In the genomic region with DNA sequence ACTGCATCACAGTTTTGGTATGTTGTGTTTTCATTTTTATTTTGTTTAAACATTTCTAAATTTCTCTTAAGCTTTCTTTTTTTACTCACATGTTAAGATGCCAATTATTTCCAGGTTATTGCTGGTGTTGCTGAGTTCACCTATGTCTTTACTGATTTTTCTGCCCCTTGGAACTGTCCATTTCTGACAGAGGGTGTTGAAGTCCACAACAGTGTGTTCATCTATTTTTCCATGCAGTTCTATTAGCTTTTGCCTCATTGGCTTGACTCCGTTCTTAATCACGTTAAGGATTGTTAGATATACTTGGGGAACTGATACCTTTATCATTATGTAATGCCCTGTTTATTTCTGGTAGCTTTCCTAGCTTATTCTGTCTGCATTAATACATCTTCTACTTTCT, we compare ENCODE assay signal across 2 cellular contexts.
TF ChIP-seq lines count a peak whose summit lies in the region.

No MANE protein-coding gene starts in this region.

TF ChIP-seq in liver, 16 proteins besides CTCF, POLR2A, EP300 and RAD21:
- peak; percentile 32 for TF ChIP-seq HNF4G (IDR thresholded peaks at IDR 0.05)
- TF ChIP-seq, protein P1, sequence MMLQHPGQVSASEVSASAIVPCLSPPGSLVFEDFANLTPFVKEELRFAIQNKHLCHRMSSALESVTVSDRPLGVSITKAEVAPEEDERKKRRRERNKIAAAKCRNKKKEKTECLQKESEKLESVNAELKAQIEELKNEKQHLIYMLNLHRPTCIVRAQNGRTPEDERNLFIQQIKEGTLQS (IDR thresholded peaks at IDR 0.05), result no peak
- no peak for TF ChIP-seq MAX (IDR thresholded peaks at IDR 0.05)
- TF ChIP-seq NR2F2 (IDR thresholded peaks at IDR 0.05), result no peak
- TF ChIP-seq HNF4A (conservative IDR thresholded peaks at IDR 0.05), result peak; percentile 65 to 67
- TF ChIP-seq EGR1 (IDR thresholded peaks at IDR 0.05; ENCODE audit: low read depth in 2 of 2), result no peak
- TF ChIP-seq FOXA1 (IDR thresholded peaks at IDR 0.05), result no peak
- peak; percentile 32 for TF ChIP-seq REST (IDR thresholded peaks at IDR 0.05)
- peak; percentile 24 for TF ChIP-seq YY1 (IDR thresholded peaks at IDR 0.05)
- no peak for TF ChIP-seq JUND (IDR thresholded peaks at IDR 0.05)

TF ChIP-seq in HepG2, 621 proteins besides CTCF, POLR2A, EP300 and RAD21:
- no peak for TF ChIP-seq KDM3A (CRISPR knock-in tag; IDR thresholded peaks at IDR 0.05; ENCODE audit: low read depth)
- TF ChIP-seq HBP1 (CRISPR knock-in tag; IDR thresholded peaks at IDR 0.05; ENCODE audit: low read depth), result no peak
- TF ChIP-seq, protein P2, sequence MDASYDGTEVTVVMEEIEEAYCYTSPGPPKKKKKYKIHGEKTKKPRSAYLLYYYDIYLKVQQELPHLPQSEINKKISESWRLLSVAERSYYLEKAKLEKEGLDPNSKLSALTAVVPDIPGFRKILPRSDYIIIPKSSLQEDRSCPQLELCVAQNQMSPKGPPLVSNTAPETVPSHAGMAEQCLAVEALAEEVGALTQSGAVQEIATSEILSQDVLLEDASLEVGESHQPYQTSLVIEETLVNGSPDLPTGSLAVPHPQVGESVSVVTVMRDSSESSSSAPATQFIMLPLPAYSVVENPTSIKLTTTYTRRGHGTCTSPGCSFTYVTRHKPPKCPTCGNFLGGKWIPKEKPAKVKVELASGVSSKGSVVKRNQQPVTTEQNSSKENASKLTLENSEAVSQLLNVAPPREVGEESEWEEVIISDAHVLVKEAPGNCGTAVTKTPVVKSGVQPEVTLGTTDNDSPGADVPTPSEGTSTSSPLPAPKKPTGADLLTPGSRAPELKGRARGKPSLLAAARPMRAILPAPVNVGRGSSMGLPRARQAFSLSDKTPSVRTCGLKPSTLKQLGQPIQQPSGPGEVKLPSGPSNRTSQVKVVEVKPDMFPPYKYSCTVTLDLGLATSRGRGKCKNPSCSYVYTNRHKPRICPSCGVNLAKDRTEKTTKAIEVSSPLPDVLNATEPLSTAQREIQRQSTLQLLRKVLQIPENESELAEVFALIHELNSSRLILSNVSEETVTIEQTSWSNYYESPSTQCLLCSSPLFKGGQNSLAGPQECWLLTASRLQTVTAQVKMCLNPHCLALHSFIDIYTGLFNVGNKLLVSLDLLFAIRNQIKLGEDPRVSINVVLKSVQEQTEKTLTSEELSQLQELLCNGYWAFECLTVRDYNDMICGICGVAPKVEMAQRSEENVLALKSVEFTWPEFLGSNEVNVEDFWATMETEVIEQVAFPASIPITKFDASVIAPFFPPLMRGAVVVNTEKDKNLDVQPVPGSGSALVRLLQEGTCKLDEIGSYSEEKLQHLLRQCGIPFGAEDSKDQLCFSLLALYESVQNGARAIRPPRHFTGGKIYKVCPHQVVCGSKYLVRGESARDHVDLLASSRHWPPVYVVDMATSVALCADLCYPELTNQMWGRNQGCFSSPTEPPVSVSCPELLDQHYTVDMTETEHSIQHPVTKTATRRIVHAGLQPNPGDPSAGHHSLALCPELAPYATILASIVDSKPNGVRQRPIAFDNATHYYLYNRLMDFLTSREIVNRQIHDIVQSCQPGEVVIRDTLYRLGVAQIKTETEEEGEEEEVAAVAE (CRISPR knock-in tag; IDR thresholded peaks at IDR 0.05; ENCODE audit: borderline replicate concordance), result no peak
- no peak for TF ChIP-seq SMARCC2 (IDR thresholded peaks at IDR 0.05)
